ENCODE assay signal across 28 cellular contexts in genomic region chr11:43554148-43554473, GRCh38.
"Had no signal": no experiment of that assay in that cellular context is flagged by ENCODE, and none has a peak within 500 bp of the region (broad histone marks: within the 10 kb centered on the region; RNA-seq: fewer than 3 reads in every experiment).

No MANE protein-coding gene starts in this region.

- H3K36me3 ChIP-seq: adrenal gland, gastrocnemius medialis, pancreas, prostate gland, thoracic aorta had no signal

- H3K9me3 ChIP-seq: adrenal gland, body of pancreas, gastrocnemius medialis, mucosa of descending colon, pancreas, prostate gland, thoracic aorta had no signal

- H3K4me1 ChIP-seq: prostate gland had no signal

- H3K79me2 ChIP-seq: hepatocyte had no signal

- ATAC-seq: activated CD8-positive, alpha-beta T cell treated with anti-CD3 and anti-CD28 coated beads, Interleukin-2, amount 10 ng/mL, durations not matched to agents 7 days and 5 days; body of pancreas; effector memory CD8-positive, alpha-beta T cell; gastrocnemius medialis; left cardiac atrium; left ventricle myocardium superior; mucosa of descending colon; pancreas; sciatic nerve had no signal

- FAIRE-seq: keratinocyte, pancreas, urothelium cell line had no signal

- H3K27ac ChIP-seq: body of pancreas, coronary artery, dorsolateral prefrontal cortex, gastrocnemius medialis, hepatocyte, prostate gland, skin epidermis, thoracic aorta had no signal

- H3K4me2 ChIP-seq: hepatocyte had no signal

- H2AFZ ChIP-seq: hepatocyte had no signal

- H3K4me3 ChIP-seq: adrenal gland, body of pancreas, coronary artery, dorsolateral prefrontal cortex, gastrocnemius medialis, hepatocyte, mucosa of descending colon, pancreas, prostate gland, skin epidermis, thoracic aorta had no signal

- DNase-seq: activated CD4-positive, CD25-positive, alpha-beta regulatory T cell; activated CD8-positive, alpha-beta T cell treated with anti-CD3 and anti-CD28 coated beads, Interleukin-2, amount 10 ng/mL, durations not matched to agents 7 days and 5 days; activated naive CD4-positive, alpha-beta T cell treated with Interleukin-2 at 50 U/mL for 16 hours; activated T-cell treated with anti-CD3 and anti-CD28 coated beads for 4 hours; aorta; body of pancreas; dorsolateral prefrontal cortex; effector memory CD8-positive, alpha-beta T cell; erythroblast; gastrocnemius medialis; glutamatergic neuron; left cardiac atrium; left ventricle myocardium superior; mucosa of descending colon; pancreas; stimulated activated CD4-positive, alpha-beta T cell treated with anti-CD3 and anti-CD28 coated beads, Interleukin-12 subunit alpha, Interleukin-12 subunit beta, amount 100 ng/mL, for 4 hours; stimulated activated CD4-positive, alpha-beta T cell treated with anti-CD3 and anti-CD28 coated beads, Interleukin-4, amount 100 ng/mL, for 1 hour; stimulated activated naive CD8-positive, alpha-beta T cell treated with anti-CD3 and anti-CD28 coated beads, Interleukin-15, Interleukin-2, amounts not matched to agents 100 U/mL and 50 U/mL, for 24 hours; trophoblast cell had no signal
